Comparison of ENCODE assay signal across 8 cellular contexts in genomic region chr6:112087916-112088315, GRCh38. TPM values are rescaled to one million over a fixed set of nuclear protein-coding genes. Genes with fewer than 3 reads are reported as not detected.
A peak's percentile ranks its signal among the peaks of the same experiment; 100 is the strongest.
DNase-seq lines count a peak whose midpoint lies in the region; ATAC-seq, FAIRE-seq and TF ChIP-seq lines count a peak whose summit lies in the region.

No MANE protein-coding gene starts in this region.

- no peak for FAIRE-seq in kidney (lab: Jason Lieb, UNC)

- no peaks in the 10 kb centered on the region for H3K27me3 ChIP-seq in thoracic aorta (replicated peaks; ENCODE audit: insufficient read depth)

- intact Hi-C loops in kidney (cut with DNase I) = no loop called here

- TF ChIP-seq CTCF in kidney (IDR thresholded peaks at IDR 0.05; ENCODE audit: borderline replicate concordance, extremely low read depth, insufficient read depth) (no peak), thoracic aorta (IDR thresholded peaks at IDR 0.05) (no peak)

- H3K9me3 ChIP-seq in kidney (ENCODE audit: control insufficient read depth in 1 of 2, low read length in 2 of 2) (no peaks in the 10 kb centered on the region), thoracic aorta (no peaks in the 10 kb centered on the region)

- DNase-seq in kidney (no peak), thoracic aorta (ENCODE audit: low spot score) (no peak), activated gamma-delta T cell (lab: John Stamatoyannopoulos, UW) (no peak), DMS53 treated with DMSO at 0.1 percent for 48 hours (lab: John Stamatoyannopoulos, UW; ENCODE audit: unreplicated experiment) (no peak), HK-2 (ENCODE audit: unreplicated experiment) (no peak)

- peak overlapping the region; percentile 74 to 85 for H3K9ac ChIP-seq in kidney (ENCODE audit: low read length in 2 of 2)

- H3K27ac ChIP-seq in angular gyrus (ENCODE audit: low read depth, low read length) = peak overlapping the region; percentile 83
- H3K27ac ChIP-seq in kidney (ENCODE audit: low read depth in 2 of 2, low read length in 2 of 2) = no peak overlapping the region
- peak overlapping the region; percentile 61 to 69 for H3K27ac ChIP-seq in thoracic aorta

- ATAC-seq in HG02610 (IDR thresholded peaks at IDR 0.05; ENCODE audit: unreplicated experiment) (peak; percentile 1), thoracic aorta (ENCODE audit: insufficient number of reproducible peaks, low FRiP score, low read depth) (no peak), HG02852 (IDR thresholded peaks at IDR 0.05; ENCODE audit: unreplicated experiment) (no peak)

- H3K36me3 ChIP-seq in kidney (ENCODE audit: control insufficient read depth in 1 of 2, insufficient read depth in 2 of 2, low read length in 2 of 2) = peaks cover 0 to 7% of the 10 kb centered on the region in 2 donors
- no peaks in the 10 kb centered on the region for H3K36me3 ChIP-seq in thoracic aorta

- H3K4me1 ChIP-seq in kidney (ENCODE audit: control insufficient read depth in 1 of 2, insufficient read depth in 1 of 2, low read depth in 1 of 2, low read length in 2 of 2) = peaks cover 3 to 5% of the 10 kb centered on the region in 2 donors
- H3K4me1 ChIP-seq in thoracic aorta (ENCODE audit: control insufficient read depth in 1 of 2, low read depth in 2 of 2) = peaks cover 5 to 12% of the 10 kb centered on the region in 2 donors

- H3K4me3 ChIP-seq in kidney (ENCODE audit: low read length in 2 of 2) = peak overlapping the region; percentile 89 to 92
- H3K4me3 ChIP-seq in thoracic aorta = peak overlapping the region; percentile 79

RNA-seq across cellular contexts. Expression of gene FAM229B, which starts 0.5 kb away (rescaled TPM):
- total RNA-seq in kidney (27.2 TPM), thoracic aorta (10 to 100 TPM; 11.3 to 23.7 TPM)
- 77.1 TPM for polyA plus RNA-seq in kidney (ENCODE audit: insufficient read depth, low read depth, low replicate concordance)

RNA-seq across cellular contexts. Expression of gene TUBE1, which starts 0.6 kb away (rescaled TPM):
- 21.2 TPM for total RNA-seq in kidney
- polyA plus RNA-seq in kidney (ENCODE audit: insufficient read depth, low read depth, low replicate concordance) = 13.6 TPM
- 10 to 100 TPM; 27.3 to 33.4 TPM for total RNA-seq in thoracic aorta

RNA-seq across cellular contexts. Expression of gene CCN6, which starts 34.0 kb away (rescaled TPM):
- 6.7 TPM for total RNA-seq in kidney
- polyA plus RNA-seq in kidney (ENCODE audit: insufficient read depth, low read depth, low replicate concordance) = 8.4 TPM
- not detected for total RNA-seq in thoracic aorta

Comparison
In these comparisons a context has a peak if more than half of its experiments do, and no peak if none do; other contexts are left out.
1. H3K27ac ChIP-seq: peak in angular gyrus (single experiment) and thoracic aorta (2 of 2); none in kidney (0 of 2).